Comparison of ENCODE assay signal across 2 cellular contexts in genomic region chr16:12311309-12311708, GRCh38.
TF ChIP-seq lines count a peak whose summit lies in the region.

No MANE protein-coding gene starts in this region.

TF ChIP-seq in HCT116, 20 proteins besides CTCF, POLR2A, EP300 and RAD21:
- TF ChIP-seq ZFX (IDR thresholded peaks at IDR 0.05) (no peak), ZBTB33 (IDR thresholded peaks at IDR 0.05; ENCODE audit: extremely low read depth, insufficient replicate concordance, low read length) (no peak), EGR1 (IDR thresholded peaks at IDR 0.05; ENCODE audit: low read depth) (no peak), POLR2AphosphoS5 (IDR thresholded peaks at IDR 0.05; ENCODE audit: low read depth, low read length) (no peak), SP1 (IDR thresholded peaks at IDR 0.05; ENCODE audit: low read depth) (no peak), MAX (IDR thresholded peaks at IDR 0.05) (no peak), TCF7L2 (IDR thresholded peaks at IDR 0.05; ENCODE audit: borderline replicate concordance, extremely low read depth, insufficient read depth, insufficient read length) (no peak), EZH2phosphoT487 (IDR thresholded peaks at IDR 0.05; ENCODE audit: borderline replicate concordance) (no peak), EZH2 (IDR thresholded peaks at IDR 0.05) (no peak), SRF (IDR thresholded peaks at IDR 0.05; ENCODE audit: low read depth) (no peak), FOSL1 (IDR thresholded peaks at IDR 0.05; ENCODE audit: low read depth) (no peak), CEBPB (IDR thresholded peaks at IDR 0.05; ENCODE audit: low read depth) (no peak), REST (IDR thresholded peaks at IDR 0.05; ENCODE audit: low read depth) (no peak), SIN3A (IDR thresholded peaks at IDR 0.05; ENCODE audit: low read depth) (no peak), YY1 (IDR thresholded peaks at IDR 0.05; ENCODE audit: extremely low read depth, insufficient replicate concordance, low read depth, low read length) (no peak), ZNF274 (IDR thresholded peaks at IDR 0.05; ENCODE audit: low read depth, low read length) (no peak), ATF3 (IDR thresholded peaks at IDR 0.05) (no peak)

TF ChIP-seq in WTC11, 78 proteins besides CTCF, POLR2A, EP300 and RAD21:
- TF ChIP-seq MAX (CRISPR knock-in tag; IDR thresholded peaks at IDR 0.05) (0 out of 2 replicates have a peak, but pooled peaks have one; percentile 33), MYBL2 (CRISPR knock-in tag; IDR thresholded peaks at IDR 0.05) (no peak)
TF ChIP-seq in WTC11: peak in this region for 1.
